ENCODE assay signal across 12 cellular contexts in genomic region chr16:69108069-69108904, GRCh38. TPM values are rescaled to one million over a fixed set of nuclear protein-coding genes. Genes with fewer than 3 reads are reported as not detected.
DNase-seq lines count a peak whose midpoint lies in the region; ATAC-seq and TF ChIP-seq lines count a peak whose summit lies in the region.
"Had no signal": no experiment of that assay in that cellular context is flagged by ENCODE, and none has a peak within 500 bp of the region (broad histone marks: within the 10 kb centered on the region; RNA-seq: fewer than 3 reads in every experiment).

No MANE protein-coding gene starts in this region.

- peaks cover 32% of the 10 kb centered on the region for H3K27me3 Mint-ChIP-seq in activated B cell treated with CpG ODN at 0.5 μM for 24 hours

- no peak for ATAC-seq in activated B cell treated with CpG ODN at 0.5 μM for 24 hours (ENCODE audit: low read depth)

- H3K27ac ChIP-seq in smooth muscle cell (ENCODE audit: low read depth) (no peak overlapping the region), adrenal gland (no peak overlapping the region)

- POLR2A ChIA-PET in activated B cell treated with CpG ODN at 0.5 μM for 24 hours (lab: Charles Lee): no interaction called here

- H3K4me3 Mint-ChIP-seq in activated B cell treated with CpG ODN at 0.5 μM for 24 hours: peak overlapping the region; percentile 19

- in situ Hi-C loops in G401 (cut with HindIII; ENCODE audit: low sequenced_read_pairs): no loop called here

- peaks cover 22% of the 10 kb centered on the region for H3K36me3 Mint-ChIP-seq in activated B cell treated with CpG ODN at 0.5 μM for 24 hours (ENCODE audit: low read depth)

- CTCF ChIA-PET in activated B cell treated with CpG ODN at 0.5 μM for 24 hours (lab: Charles Lee): interaction anchor here (1.0 kb wide), 1 partner anchor 16 kb away, joined by 3 read pairs; no protein-coding TSS in a partner anchor

- 26% methylated on average over 8 of the region's 8 CpGs for WGBS in smooth muscle cell (ENCODE audit: low lambda C conversion rate)
- 63 to 83% (median 73%) methylated on average over 8 of the region's 8 CpGs for whole genome bisulfite sequencing in adrenal gland, 4 donors

- TF ChIP-seq POLR2A in adrenal gland (IDR thresholded peaks at IDR 0.05): no peak

- no peak overlapping the region for H3K4me3 ChIP-seq in smooth muscle cell
- H3K4me3 ChIP-seq in adrenal gland: no peak overlapping the region

- H3K9me3 ChIP-seq in smooth muscle cell (replicated peaks; ENCODE audit: low read depth) (no peaks in the 10 kb centered on the region), adrenal gland (replicated peaks in 1 of 3) (no peaks in the 10 kb centered on the region)

- intact Hi-C loops in activated B cell treated with CpG ODN at 0.5 μM for 24 hours (cut with micrococcal nuclease): no loop called here
- intact Hi-C loops in adrenal gland (cut with DNase I): loop anchor here in 1 of 2 donors (10.0 kb wide), 1 partner anchor 203 kb away; no protein-coding TSS in a partner anchor

- no peaks in the 10 kb centered on the region for H3K79me2 ChIP-seq in smooth muscle cell (ENCODE audit: low read depth)

- H3K27ac Mint-ChIP-seq in activated B cell treated with CpG ODN at 0.5 μM for 24 hours: no peak overlapping the region

- no peak overlapping the region for H3K9ac ChIP-seq in smooth muscle cell (ENCODE audit: low read depth)

- peaks cover 3% of the 10 kb centered on the region for H3F3A ChIP-seq in smooth muscle cell (ENCODE audit: low read depth)

- DNase-seq in DMS79 treated with DMSO at 0.1 percent for 48 hours (lab: John Stamatoyannopoulos, UW) (peak; percentile 19), DMS79 (lab: John Stamatoyannopoulos, UW) (no peak), activated B cell treated with CpG ODN at 0.5 μM for 24 hours (no peak), iPS-NIHi11 (ENCODE audit: low spot score) (peak; percentile 62), smooth muscle cell (lab: John Stamatoyannopoulos, UW; ENCODE audit: unreplicated experiment) (no peak), G401 (ENCODE audit: low spot score) (no peak), adrenal gland (no peak), SW480 (ENCODE audit: low spot score) (no peak)
- DNase-seq: activated CD8-positive, alpha-beta memory T cell treated with anti-CD3 and anti-CD28 coated beads, Interleukin-2, amount 50 U/mL, for 48 hours; NCI-H526 treated with DMSO at 0.1 percent for 48 hours; stimulated activated naive CD4-positive, alpha-beta T cell; T-helper 2 cell had no signal

- peaks cover 47% of the 10 kb centered on the region for H3K27me3 ChIP-seq in smooth muscle cell (ENCODE audit: low read depth)
- peaks cover 8% of the 10 kb centered on the region for H3K27me3 ChIP-seq in adrenal gland

- H3K4me2 ChIP-seq in smooth muscle cell: peak overlapping the region; percentile 95

- H3K9me3 Mint-ChIP-seq in activated B cell treated with CpG ODN at 0.5 μM for 24 hours: no peaks in the 10 kb centered on the region

- peaks cover 18% of the 10 kb centered on the region for H3K4me1 Mint-ChIP-seq in activated B cell treated with CpG ODN at 0.5 μM for 24 hours

- TF ChIP-seq CTCF in activated B cell treated with CpG ODN at 0.5 μM for 24 hours (IDR thresholded peaks at IDR 0.05) (no peak), smooth muscle cell (IDR thresholded peaks at IDR 0.05; ENCODE audit: borderline replicate concordance, insufficient read depth, poor library complexity, severe bottlenecking) (no peak), adrenal gland (IDR thresholded peaks at IDR 0.05) (no peak)

- H2AFZ ChIP-seq in smooth muscle cell (ENCODE audit: low read depth): no peak overlapping the region

- H3K4me1 ChIP-seq in smooth muscle cell (ENCODE audit: low read depth): peaks cover 17% of the 10 kb centered on the region
- H3K4me1 ChIP-seq in adrenal gland (replicated peaks in 1 of 2): peaks cover 14 to 22% of the 10 kb centered on the region in 2 donors

- H4K20me1 ChIP-seq in smooth muscle cell (ENCODE audit: low read depth): peaks cover 58% of the 10 kb centered on the region

- H3K36me3 ChIP-seq in smooth muscle cell (ENCODE audit: low read depth) (no peaks in the 10 kb centered on the region), adrenal gland (replicated peaks in 1 of 2) (peaks cover 0 to 8% of the 10 kb centered on the region in 2 donors)

RNA-seq across cellular contexts. Expression of gene HAS3, which starts 2.8 kb away (rescaled TPM):
- total RNA-seq in activated B cell treated with CpG ODN at 0.5 μM for 24 hours (0.71 and 0.82 TPM in 2 replicates), smooth muscle cell (1.2 and 2.7 TPM in 2 replicates), adrenal gland (1 to 10 TPM in 1 of 8 donors, under 1 TPM in 7; 0.06 to 1.1 (median 0.43) TPM)
- polyA plus RNA-seq in smooth muscle cell (0.39 and 1.1 TPM in 2 replicates), adrenal gland (1 to 10 TPM in 1 of 3 donors, under 1 TPM in 2; 0.27 to 1.2 (median 0.91) TPM)
- 0.06 and 2.6 TPM in 2 replicates for total RNA-seq in G401 (2014; rRNA removed; shearing (Covaris generic))

RNA-seq across cellular contexts. Expression of gene CHTF8, which starts 24.1 kb away (rescaled TPM):
- total RNA-seq in activated B cell treated with CpG ODN at 0.5 μM for 24 hours (134 and 143 TPM in 2 replicates), smooth muscle cell (74.2 and 77.7 TPM in 2 replicates), adrenal gland (100 to 1,000 TPM in 3 of 8 donors, 10 to 100 TPM in 5; 60.2 to 207 (median 86.7) TPM)
- polyA plus RNA-seq in smooth muscle cell (70.8 and 83.8 TPM in 2 replicates), adrenal gland (100 to 1,000 TPM in 1 of 3 donors, 10 to 100 TPM in 2; 34.0 to 103 (median 37.7) TPM)
- total RNA-seq in G401 (2014; rRNA removed; shearing (Covaris generic)): 196 and 268 TPM in 2 replicates

RNA-seq across cellular contexts. Expression of gene UTP4, which starts 24.2 kb away (rescaled TPM):
- total RNA-seq in activated B cell treated with CpG ODN at 0.5 μM for 24 hours: 53.5 and 55.3 TPM in 2 replicates
- 13.8 and 20.4 TPM in 2 replicates for total RNA-seq in smooth muscle cell
- polyA plus RNA-seq in smooth muscle cell: 29.0 and 32.8 TPM in 2 replicates
- total RNA-seq in G401 (2014; rRNA removed; shearing (Covaris generic)): 66.4 and 89.9 TPM in 2 replicates
- 10 to 100 TPM in 7 of 8 donors, 1 to 10 TPM in 1; 8.8 to 51.2 (median 27.8) TPM for total RNA-seq in adrenal gland
- 10 to 100 TPM; 16.2 to 50.8 (median 24.9) TPM for polyA plus RNA-seq in adrenal gland

Comparison
In these comparisons a context has a peak if more than half of its experiments do, and no peak if none do; other contexts are left out.
1. DNase-seq: peak in DMS79 treated with DMSO at 0.1 percent for 48 hours (single experiment) and iPS-NIHi11 (single experiment); none in DMS79 (single experiment), activated B cell treated with CpG ODN at 0.5 μM for 24 hours (single experiment), smooth muscle cell (single experiment), G401 (single experiment), adrenal gland (0 of 7) and SW480 (single experiment).